In the genomic region with DNA sequence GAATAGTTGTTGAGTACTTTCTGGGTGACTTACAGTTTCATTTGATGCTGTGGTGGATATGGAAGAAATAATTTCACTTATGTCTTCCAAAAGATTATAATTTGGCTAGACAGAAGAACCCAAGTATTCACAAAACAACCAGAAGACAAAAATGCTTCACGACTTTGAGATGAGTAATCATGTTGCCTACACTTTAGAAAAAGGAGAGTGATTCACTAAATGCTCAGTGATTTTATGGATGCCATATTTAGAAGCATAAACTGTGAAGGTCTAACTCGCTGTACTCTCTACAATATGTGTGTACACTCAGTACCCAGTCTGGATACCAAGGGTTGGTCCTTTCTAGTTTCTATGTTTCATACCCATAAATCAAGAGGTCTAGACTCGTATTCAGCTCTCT, we compare ENCODE assay signal across 16 cellular contexts.
"Had no signal": no experiment of that assay in that cellular context is flagged by ENCODE, and none has a peak within 500 bp of the region (broad histone marks: within the 10 kb centered on the region; RNA-seq: fewer than 3 reads in every experiment).

No MANE protein-coding gene starts in this region.

- H3K27ac ChIP-seq: brain microvascular endothelial cell, epithelial cell of prostate, prostate gland, right lobe of liver had no signal

- H3K4me1 ChIP-seq: prostate gland, right lobe of liver had no signal

- H3K36me3 ChIP-seq: brain microvascular endothelial cell, prostate gland, right lobe of liver had no signal

- H3K9me3 ChIP-seq: prostate gland, right lobe of liver had no signal

- H3K27me3 ChIP-seq: brain microvascular endothelial cell, right lobe of liver had no signal

- H3K4me3 ChIP-seq: prostate gland, right lobe of liver had no signal

- DNase-seq: activated CD4-positive, alpha-beta T cell treated with anti-CD3 and anti-CD28 coated beads for 48 hours; activated CD8-positive, alpha-beta memory T cell treated with anti-CD3 and anti-CD28 coated beads for 24 hours; activated naive CD4-positive, alpha-beta T cell treated with anti-CD3 and anti-CD28 coated beads, Interleukin-2, amount 50 U/mL, for 16 hours; activated T-cell treated with anti-CD3 and anti-CD28 coated beads for 4 hours; brain microvascular endothelial cell; effector memory CD4-positive, alpha-beta T cell; immature natural killer cell; left colon; nucleus accumbens; right lobe of liver; stimulated activated CD4-positive, alpha-beta T cell treated with anti-CD3 and anti-CD28 coated beads, Interleukin-2, amount 100 ng/mL, for 24 hours; stimulated activated naive B cell treated with anti-CD40 and anti-IgM and Interleukin-4, amounts not matched to agents 10 μg/mL and 1 μg/mL and 100 μg/mL, for 72 hours; substantia nigra had no signal

- ATAC-seq: left colon; natural killer cell treated with Interleukin-12 subunit alpha and Interleukin-12 subunit beta and Interleukin-15 and Interleukin-18, amount 100 ng/mL, for 72 hours; right lobe of liver; stimulated activated naive B cell treated with anti-CD40 and anti-IgM and Interleukin-4, amounts not matched to agents 10 μg/mL and 1 μg/mL and 100 μg/mL, for 72 hours had no signal
